In genomic region chr12:20477691-20478090, GRCh38 we compare ENCODE assay signal across 18 cellular contexts.
A peak's percentile ranks its signal among the peaks of the same experiment; 100 is the strongest.
DNase-seq lines count a peak whose midpoint lies in the region; ATAC-seq and TF ChIP-seq lines count a peak whose summit lies in the region.
"Had no signal": no experiment of that assay in that cellular context is flagged by ENCODE, and none has a peak within 500 bp of the region (broad histone marks: within the 10 kb centered on the region; RNA-seq: fewer than 3 reads in every experiment).

No MANE protein-coding gene starts in this region.

- H3K4me1 Mint-ChIP-seq in endodermal cell (no peaks in the 10 kb centered on the region), neural progenitor cell (peaks cover 25% of the 10 kb centered on the region)
- no peaks in the 10 kb centered on the region for H3K4me1 Mint-ChIP-seq in effector memory CD8-positive, alpha-beta T cell (ENCODE audit: low read depth in 2 of 2)
- H3K4me1 Mint-ChIP-seq: CD14-positive monocyte had no signal

- no peak for TF ChIP-seq CTCF in left ventricle myocardium inferior (IDR thresholded peaks at IDR 0.05; ENCODE audit: borderline replicate concordance)
- no peak for TF ChIP-seq CTCF in right atrium auricular region (IDR thresholded peaks at IDR 0.05)
- no peak for TF ChIP-seq CTCF in endodermal cell (conservative IDR thresholded peaks at IDR 0.05)
- TF ChIP-seq CTCF in neural progenitor cell (IDR thresholded peaks at IDR 0.05) = no peak

- intact Hi-C loops in left ventricle myocardium inferior (cut with micrococcal nuclease) = no loop called here

- H3K36me3 ChIP-seq in left ventricle myocardium inferior = no peaks in the 10 kb centered on the region
- H3K36me3 ChIP-seq in right atrium auricular region = no peaks in the 10 kb centered on the region
- H3K36me3 ChIP-seq in endodermal cell (ENCODE audit: control insufficient read depth, insufficient read depth, low read length) = no peaks in the 10 kb centered on the region
- H3K36me3 ChIP-seq in neural progenitor cell = no peaks in the 10 kb centered on the region

- peak overlapping the region; percentile 62 for H3K4me2 ChIP-seq in neural progenitor cell
- H3K4me2 ChIP-seq: A549 had no signal

- H3K9me3 ChIP-seq in left ventricle myocardium inferior (replicated peaks) = no peaks in the 10 kb centered on the region
- no peaks in the 10 kb centered on the region for H3K9me3 ChIP-seq in right atrium auricular region
- peaks cover 8% of the 10 kb centered on the region for H3K9me3 ChIP-seq in endodermal cell (ENCODE audit: control insufficient read depth, low read length)
- no peaks in the 10 kb centered on the region for H3K9me3 ChIP-seq in neural progenitor cell (ENCODE audit: low read depth)
- H3K9me3 ChIP-seq: Caco-2 had no signal

- H3K27ac ChIP-seq in left ventricle myocardium inferior (replicated peaks) = peak overlapping the region; percentile 39
- H3K27ac ChIP-seq in right atrium auricular region = peak overlapping the region in 1 of 2 donors; percentile 19
- H3K27ac ChIP-seq in endodermal cell (ENCODE audit: low read depth, low read length) = no peak overlapping the region
- H3K27ac ChIP-seq in neural progenitor cell = peak overlapping the region; percentile 23
- H3K27ac ChIP-seq: A549, RWPE1 had no signal

- H3K9ac ChIP-seq in endodermal cell (ENCODE audit: extremely low read depth, low read length, poor library complexity, severe bottlenecking) = no peak overlapping the region
- no peak overlapping the region for H3K9ac ChIP-seq in neural progenitor cell

- H3K27me3 ChIP-seq in left ventricle myocardium inferior (ENCODE audit: low read depth) (no peaks in the 10 kb centered on the region), right atrium auricular region (no peaks in the 10 kb centered on the region), endodermal cell (ENCODE audit: control insufficient read depth, insufficient read depth, low read length, poor library complexity, severe bottlenecking) (no peaks in the 10 kb centered on the region), neural progenitor cell (no peaks in the 10 kb centered on the region)

- peak overlapping the region; percentile 79 for H2AFZ ChIP-seq in neural progenitor cell (replicated peaks)

- H3K4me1 ChIP-seq in left ventricle myocardium inferior = peaks cover 88% of the 10 kb centered on the region
- H3K4me1 ChIP-seq in right atrium auricular region = peaks cover 0 to 23% of the 10 kb centered on the region in 2 donors
- H3K4me1 ChIP-seq in endodermal cell (ENCODE audit: control insufficient read depth, insufficient read depth, low read length) = no peaks in the 10 kb centered on the region
- peaks cover 20% of the 10 kb centered on the region for H3K4me1 ChIP-seq in neural progenitor cell
- H3K4me1 ChIP-seq: Caco-2 had no signal

- no peak overlapping the region for H3K4me3 ChIP-seq in left ventricle myocardium inferior
- no peak overlapping the region for H3K4me3 ChIP-seq in right atrium auricular region
- H3K4me3 ChIP-seq in endodermal cell (ENCODE audit: low read length) = no peak overlapping the region
- H3K4me3 ChIP-seq in neural progenitor cell = peak overlapping the region; percentile 2
- H3K4me3 ChIP-seq: A549 had no signal

- H3K4me3 Mint-ChIP-seq in endodermal cell = no peak overlapping the region
- H3K4me3 Mint-ChIP-seq in neural progenitor cell = peak overlapping the region; percentile 12
- H3K4me3 Mint-ChIP-seq in effector memory CD8-positive, alpha-beta T cell = no peak overlapping the region
- H3K4me3 Mint-ChIP-seq: CD14-positive monocyte had no signal

- H3K9me3 Mint-ChIP-seq in endodermal cell = peaks cover 9% of the 10 kb centered on the region
- H3K9me3 Mint-ChIP-seq in neural progenitor cell = peaks cover 8% of the 10 kb centered on the region
- no peaks in the 10 kb centered on the region for H3K9me3 Mint-ChIP-seq in effector memory CD8-positive, alpha-beta T cell
- H3K9me3 Mint-ChIP-seq: CD14-positive monocyte had no signal

- DNase-seq in left ventricle myocardium inferior = no peak
- DNase-seq in right atrium auricular region (ENCODE audit: low spot score) = no peak
- no peak for DNase-seq in endodermal cell
- peak; percentile 52 for DNase-seq in neural progenitor cell (ENCODE audit: low spot score)
- no peak for DNase-seq in effector memory CD8-positive, alpha-beta T cell
- DNase-seq in glomerular visceral epithelial cell (ENCODE audit: extremely low spot score) = no peak
- DNase-seq: Caco-2, KBM-7, NCI-H1048, NCI-H146, NCI-H2081 treated with DMSO at 0.1 percent for 48 hours, NCI-H226, NCI-H526 treated with DMSO at 0.1 percent for 48 hours had no signal

- 71 to 93% methylated on average over 2 to 4 of the region's 4 CpGs for WGBS in endodermal cell (ENCODE audit: insufficient coverage in 1 of 2, insufficient read length in 1 of 2), 2 experiments

- no peaks in the 10 kb centered on the region for H3K79me2 ChIP-seq in neural progenitor cell (ENCODE audit: low read depth)

- H3F3A ChIP-seq in neural progenitor cell (ENCODE audit: low read depth) = no peaks in the 10 kb centered on the region

- no peaks in the 10 kb centered on the region for H3K36me3 Mint-ChIP-seq in endodermal cell (ENCODE audit: low read depth)
- H3K36me3 Mint-ChIP-seq in neural progenitor cell = no peaks in the 10 kb centered on the region
- H3K36me3 Mint-ChIP-seq in effector memory CD8-positive, alpha-beta T cell (ENCODE audit: insufficient read depth) = peaks cover 4% of the 10 kb centered on the region
- H3K36me3 Mint-ChIP-seq: CD14-positive monocyte had no signal

- no peak for ATAC-seq in effector memory CD8-positive, alpha-beta T cell (replicated peaks)
- ATAC-seq in GM18873 (IDR thresholded peaks at IDR 0.05; ENCODE audit: low FRiP score, unreplicated experiment) = no peak
- ATAC-seq: A549, HCT116 had no signal

- H3K27ac Mint-ChIP-seq in endodermal cell (peak overlapping the region; percentile 42), neural progenitor cell (peak overlapping the region; percentile 96)
- H3K27ac Mint-ChIP-seq in effector memory CD8-positive, alpha-beta T cell = no peak overlapping the region
- H3K27ac Mint-ChIP-seq: CD14-positive monocyte had no signal

- H3K27me3 Mint-ChIP-seq in endodermal cell (ENCODE audit: insufficient read depth) = no peaks in the 10 kb centered on the region
- no peaks in the 10 kb centered on the region for H3K27me3 Mint-ChIP-seq in neural progenitor cell (ENCODE audit: insufficient read depth, low read depth)
- H3K27me3 Mint-ChIP-seq in effector memory CD8-positive, alpha-beta T cell = no peaks in the 10 kb centered on the region

- no peaks in the 10 kb centered on the region for H4K20me1 ChIP-seq in neural progenitor cell (ENCODE audit: low read depth)

Comparison
In these comparisons a context has a peak if more than half of its experiments do, and no peak if none do; other contexts are left out.
1. H3K27ac Mint-ChIP-seq: peak in endodermal cell (single experiment) and neural progenitor cell (single experiment); none in effector memory CD8-positive, alpha-beta T cell (0 of 2).